ENCODE assay signal across 8 cellular contexts in the genomic region with DNA sequence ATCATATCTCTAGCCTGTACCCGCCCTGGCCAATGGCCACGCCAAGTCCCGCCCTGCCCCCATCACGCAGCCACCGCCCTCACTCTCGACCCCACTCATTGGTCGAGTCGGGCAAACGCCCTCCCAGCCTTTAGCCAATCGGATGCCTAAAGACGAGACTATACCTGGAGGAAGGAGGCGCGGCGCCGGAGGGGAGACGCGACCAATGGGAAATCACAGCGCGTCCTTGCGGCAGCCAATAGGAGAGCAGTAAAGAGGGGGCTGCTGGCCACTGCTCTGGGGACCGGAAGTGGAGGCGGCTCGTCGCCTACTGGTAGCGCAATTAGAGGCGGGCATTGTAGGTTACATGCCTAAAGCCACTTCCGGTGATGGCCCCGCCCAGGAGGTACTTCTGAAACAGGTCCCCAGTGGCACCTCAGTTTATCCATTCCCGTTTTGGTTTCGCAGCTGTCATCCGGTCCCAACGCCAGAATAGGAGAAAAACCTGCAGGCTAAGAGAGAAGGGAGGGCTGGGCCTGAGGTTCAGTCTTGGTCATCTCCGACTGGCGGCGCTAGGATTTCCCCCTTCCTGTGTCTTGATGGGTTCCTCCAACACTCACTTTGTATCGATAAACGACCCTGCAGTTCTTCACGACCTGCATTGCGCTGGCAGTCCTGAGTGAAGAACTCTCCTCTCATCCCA. TPM values are rescaled to one million over a fixed set of nuclear protein-coding genes. Genes with fewer than 3 reads are reported as not detected.
DNase-seq lines count a peak whose midpoint lies in the region; ATAC-seq and TF ChIP-seq lines count a peak whose summit lies in the region.

No MANE protein-coding gene starts in this region.

- peak overlapping the region; percentile 92 for H2AFZ ChIP-seq in Loucy (ENCODE audit: low read length)

- no peaks in the 10 kb centered on the region for H3K36me3 Mint-ChIP-seq in natural killer cell

- H3K36me3 ChIP-seq in H7 (replicated peaks; ENCODE audit: control insufficient read depth, insufficient read depth, low read length): no peaks in the 10 kb centered on the region
- H3K36me3 ChIP-seq in Loucy (ENCODE audit: insufficient read depth, low read length): no peaks in the 10 kb centered on the region
- no peaks in the 10 kb centered on the region; the same call in 1 of the 2 replicates for H3K36me3 ChIP-seq in RWPE2 (ENCODE audit: low read depth)

- peak overlapping the region; percentile 82 for H3K4me2 ChIP-seq in Loucy (ENCODE audit: low read depth, low read length, poor library complexity, severe bottlenecking)

- H3K27ac ChIP-seq in RWPE2 (ENCODE audit: poor library complexity, severe bottlenecking): peak overlapping the region; percentile 87

- H3K27me3 ChIP-seq in H7 (ENCODE audit: control insufficient read depth, insufficient read depth, low read length) (no peaks in the 10 kb centered on the region), Loucy (ENCODE audit: insufficient read depth, low read length, poor library complexity, severe bottlenecking) (no peaks in the 10 kb centered on the region), RWPE2 (ENCODE audit: insufficient read depth, poor library complexity, severe bottlenecking) (no peaks in the 10 kb centered on the region)

- DNase-seq in ELR (ENCODE audit: low read depth) (peak; percentile 100), H7 (peak; percentile 98), RWPE2 (ENCODE audit: low spot score) (peak; percentile 100), fibroblast of pulmonary artery (ENCODE audit: low read depth) (peak; percentile 100), natural killer cell (peak; percentile 98)
- peak; percentile 100 for DNase-seq in activated effector memory CD4-positive, alpha-beta T cell treated with Interleukin-2 at 50 U/mL for 16 hours
- peak; percentile 98 to 100 (median 99) for DNase-seq in stimulated activated naive CD4-positive, alpha-beta T cell (lab: John Stamatoyannopoulos, UW)

- no peaks in the 10 kb centered on the region for H3K9me2 ChIP-seq in Loucy (replicated peaks; ENCODE audit: low read depth, low read length)

- H3K4me1 Mint-ChIP-seq in natural killer cell: peaks cover 44 to 54% of the 10 kb centered on the region in 2 donors

- peak overlapping the region; percentile 91 to 96 for H3K27ac Mint-ChIP-seq in natural killer cell

- peaks cover 23% of the 10 kb centered on the region for H3K79me2 ChIP-seq in Loucy (ENCODE audit: insufficient read depth, low read length)

- peaks cover 7% of the 10 kb centered on the region for H3F3A ChIP-seq in Loucy (ENCODE audit: low read depth)

- H3K9ac ChIP-seq in Loucy (ENCODE audit: low read depth, low read length, poor library complexity, severe bottlenecking): peak overlapping the region; percentile 91

- intact Hi-C loops in natural killer cell (cut with micrococcal nuclease): loop anchor here (1.0 to 10.0 kb wide), 7 partner anchors 113 to 637 kb away; a partner anchor contains a TSS

- H3K9me3 ChIP-seq in Loucy (ENCODE audit: insufficient read depth, low read depth, low read length) (no peaks in the 10 kb centered on the region), RWPE2 (ENCODE audit: severe bottlenecking) (no peaks in the 10 kb centered on the region)

- peak overlapping the region; percentile 97 for H3K4me3 Mint-ChIP-seq in natural killer cell

- peak; percentile 81 for ATAC-seq in RWPE2 (ENCODE audit: low read depth)
- peak; percentile 80 to 92 (median 81) for ATAC-seq in natural killer cell

- H3K4me1 ChIP-seq in Loucy (ENCODE audit: insufficient read depth, low read length, poor library complexity, severe bottlenecking): peaks cover 39% of the 10 kb centered on the region
- peaks cover 7% of the 10 kb centered on the region for H3K4me1 ChIP-seq in RWPE2 (ENCODE audit: insufficient read depth, poor library complexity, severe bottlenecking)

- H3K27me3 Mint-ChIP-seq in natural killer cell (ENCODE audit: low read depth in 2 of 2): peaks cover 0 to 3% of the 10 kb centered on the region in 2 donors

- H4K20me1 ChIP-seq in Loucy (ENCODE audit: insufficient read depth, low read length, poor library complexity, severe bottlenecking): peaks cover 7% of the 10 kb centered on the region

- TF ChIP-seq CTCF in Loucy (conservative IDR thresholded peaks at IDR 0.05; ENCODE audit: low read length) (no peak), RWPE2 (IDR thresholded peaks at IDR 0.05; ENCODE audit: poor library complexity, severe bottlenecking) (no peak), fibroblast of pulmonary artery (IDR thresholded peaks at IDR 0.05; ENCODE audit: low read length, missing control alignments) (no peak), natural killer cell (IDR thresholded peaks at IDR 0.05) (no peak)

- no peaks in the 10 kb centered on the region for H3K9me3 Mint-ChIP-seq in natural killer cell

- H3K4me3 ChIP-seq in H7 (ENCODE audit: insufficient read depth, low read depth, low read length) (peak overlapping the region; percentile 76), Loucy (ENCODE audit: low read length, poor library complexity, severe bottlenecking) (peak overlapping the region; percentile 86), RWPE2 (ENCODE audit: severe bottlenecking) (peak overlapping the region; percentile 59), fibroblast of pulmonary artery (replicated peaks; ENCODE audit: low read depth, low read length) (peak overlapping the region; percentile 86)

RNA-seq across cellular contexts. Expression of a gene that starts 3.6 kb away (rescaled TPM):
- 22.6 and 32.3 TPM in 2 replicates for total RNA-seq in H7 (2014; rRNA removed; shearing (Covaris generic))
- 10 to 100 TPM; 28.4 to 43.4 (median 39.7) TPM for total RNA-seq in natural killer cell

RNA-seq across cellular contexts. Expression of a gene that starts 29.9 kb away (rescaled TPM):
- total RNA-seq in H7 (2014; rRNA removed; shearing (Covaris generic)): not detected in 2 replicates
- under 1 TPM; 0.45 to 1.00 (median 0.94) TPM for total RNA-seq in natural killer cell

Comparison
In these comparisons a context has a peak if more than half of its experiments do, and no peak if none do; other contexts are left out.
1. Peak in every context shown above with its lines: DNase-seq, ATAC-seq, H3K4me3 ChIP-seq and H3K27ac ChIP-seq.